Comparison of ENCODE assay signal across 18 cellular contexts in the genomic region with DNA sequence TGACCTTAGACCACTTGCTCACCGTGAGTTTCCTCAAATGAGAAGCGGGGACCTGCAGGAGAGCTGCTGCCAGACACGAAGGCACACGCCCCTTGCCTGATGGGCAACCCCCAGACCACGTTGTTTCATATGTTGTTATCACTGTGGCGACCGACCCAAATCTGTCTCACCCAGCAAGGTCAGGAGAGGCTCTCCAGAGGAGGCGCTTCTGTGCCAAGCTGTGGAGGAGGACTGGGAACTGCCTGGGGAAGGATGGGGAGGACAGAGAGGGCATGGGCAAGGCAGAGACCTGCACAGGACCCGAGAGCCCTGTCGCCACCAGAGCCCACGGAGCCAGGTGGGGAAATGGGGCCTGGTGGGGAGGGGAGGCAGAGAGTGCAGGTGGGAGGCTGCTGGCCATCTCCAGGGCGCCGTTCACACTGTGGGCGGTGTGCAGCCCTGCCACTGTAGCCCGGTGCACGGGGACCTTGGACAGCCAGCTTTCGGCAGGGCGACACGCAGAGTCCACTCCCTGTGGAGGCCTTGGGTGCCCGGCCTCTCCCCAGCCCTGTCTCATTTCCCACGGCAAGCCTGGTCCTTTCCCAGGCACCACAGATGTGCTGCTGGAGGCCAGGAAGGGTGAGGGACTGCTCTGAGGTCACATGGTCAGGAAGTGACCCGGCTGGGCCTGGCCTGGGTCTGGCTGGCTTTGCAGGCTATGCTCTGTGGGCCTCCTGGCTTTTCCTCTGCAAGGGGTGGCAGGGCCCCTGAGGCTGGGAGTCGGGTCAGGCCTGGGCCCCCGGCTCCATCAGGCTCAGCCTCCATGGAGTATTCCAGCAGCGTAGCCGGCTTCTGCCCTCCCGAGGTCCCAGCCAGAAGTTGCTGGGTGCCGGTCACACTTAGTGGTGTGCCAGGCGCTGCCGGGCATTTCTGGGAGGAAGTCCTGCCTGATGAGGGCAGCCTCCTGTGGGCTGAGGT. TPM values are rescaled to one million over a fixed set of nuclear protein-coding genes. Genes with fewer than 3 reads are reported as not detected.
DNase-seq lines count a peak whose midpoint lies in the region; ATAC-seq and TF ChIP-seq lines count a peak whose summit lies in the region.
"Had no signal": no experiment of that assay in that cellular context is flagged by ENCODE, and none has a peak within 500 bp of the region (broad histone marks: within the 10 kb centered on the region; RNA-seq: fewer than 3 reads in every experiment).

No MANE protein-coding gene starts in this region.

- TF ChIP-seq POLR2A in esophagus muscularis mucosa (IDR thresholded peaks at IDR 0.05; ENCODE audit: low read depth): no peak

- H3K27me3 ChIP-seq in esophagus muscularis mucosa (peaks cover 0 to 12% (median 0%) of the 10 kb centered on the region in 4 donors), lower lobe of right lung (ENCODE audit: low read depth) (peaks cover 24% of the 10 kb centered on the region), stomach smooth muscle (ENCODE audit: control insufficient read depth in 1 of 2, insufficient read depth in 2 of 2, low read length in 2 of 2) (no peaks in the 10 kb centered on the region)

- H3K4me1 Mint-ChIP-seq in stimulated activated naive B cell treated with anti-CD40 and anti-IgM and Interleukin-4, amounts not matched to agents 10 μg/mL and 1 μg/mL and 100 μg/mL, for 72 hours: peaks cover 0 to 1% of the 10 kb centered on the region in 2 donors
- H3K4me1 Mint-ChIP-seq: B cell; stimulated activated memory B cell treated with anti-CD40 and anti-IgM and Interleukin-4, amounts not matched to agents 10 μg/mL and 1 μg/mL and 100 μg/mL, for 72 hours had no signal

- peak overlapping the region; percentile 71 to 81 (median 78) for H3K27ac ChIP-seq in esophagus muscularis mucosa (replicated peaks in 1 of 4)
- H3K27ac ChIP-seq in lower lobe of right lung: peak overlapping the region; percentile 56
- peak overlapping the region; percentile 84 for H3K27ac ChIP-seq in stomach smooth muscle (ENCODE audit: low read length)

- DNase-seq in esophagus muscularis mucosa (ENCODE audit: extremely low spot score) (no peak), lower lobe of right lung (no peak), inferior parietal cortex (ENCODE audit: extremely low spot score) (no peak), NCI-H2171 treated with DMSO at 0.1 percent for 48 hours (lab: John Stamatoyannopoulos, UW) (no peak)
- DNase-seq in stimulated activated naive B cell treated with anti-CD40 and anti-IgM and Interleukin-4, amounts not matched to agents 10 μg/mL and 1 μg/mL and 100 μg/mL, for 72 hours: no peak
- DNase-seq: activated CD8-positive, alpha-beta memory T cell treated with anti-CD3 and anti-CD28 coated beads for 24 hours; activated gamma-delta T cell; aorta; KG1; NCI-H1417; NCI-H446; retina had no signal

- H3K4me3 Mint-ChIP-seq in stimulated activated naive B cell treated with anti-CD40 and anti-IgM and Interleukin-4, amounts not matched to agents 10 μg/mL and 1 μg/mL and 100 μg/mL, for 72 hours: no peak overlapping the region
- H3K4me3 Mint-ChIP-seq: B cell; GM23338; stimulated activated memory B cell treated with anti-CD40 and anti-IgM and Interleukin-4, amounts not matched to agents 10 μg/mL and 1 μg/mL and 100 μg/mL, for 72 hours had no signal

- ATAC-seq in lower lobe of right lung: no peak
- ATAC-seq in stimulated activated naive B cell treated with anti-CD40 and anti-IgM and Interleukin-4, amounts not matched to agents 10 μg/mL and 1 μg/mL and 100 μg/mL, for 72 hours (replicated peaks): no peak
- ATAC-seq in HG02571 (IDR thresholded peaks at IDR 0.05; ENCODE audit: unreplicated experiment): no peak
- ATAC-seq: GM23338; stimulated activated memory B cell treated with anti-CD40 and anti-IgM and Interleukin-4, amounts not matched to agents 10 μg/mL and 1 μg/mL and 100 μg/mL, for 72 hours had no signal

- peak overlapping the region in 1 of 2 donors; percentile 20 for H3K9ac ChIP-seq in stomach smooth muscle (ENCODE audit: low read length in 2 of 2)

- no peaks in the 10 kb centered on the region for H3K36me3 Mint-ChIP-seq in stimulated activated naive B cell treated with anti-CD40 and anti-IgM and Interleukin-4, amounts not matched to agents 10 μg/mL and 1 μg/mL and 100 μg/mL, for 72 hours
- H3K36me3 Mint-ChIP-seq: stimulated activated memory B cell treated with anti-CD40 and anti-IgM and Interleukin-4, amounts not matched to agents 10 μg/mL and 1 μg/mL and 100 μg/mL, for 72 hours had no signal

- intact Hi-C loops in esophagus muscularis mucosa (cut with DNase I) (no loop called here), lower lobe of right lung (cut with DNase I) (no loop called here)

- no peak overlapping the region for H3K27ac Mint-ChIP-seq in stimulated activated naive B cell treated with anti-CD40 and anti-IgM and Interleukin-4, amounts not matched to agents 10 μg/mL and 1 μg/mL and 100 μg/mL, for 72 hours
- H3K27ac Mint-ChIP-seq: B cell; GM23338; stimulated activated memory B cell treated with anti-CD40 and anti-IgM and Interleukin-4, amounts not matched to agents 10 μg/mL and 1 μg/mL and 100 μg/mL, for 72 hours had no signal

- TF ChIP-seq EP300 in Ishikawa (IDR thresholded peaks at IDR 0.05; ENCODE audit: borderline replicate concordance) (no peak), esophagus muscularis mucosa (IDR thresholded peaks at IDR 0.05) (no peak)

- TF ChIP-seq CTCF in esophagus muscularis mucosa (IDR thresholded peaks at IDR 0.05) (no peak), lower lobe of right lung (IDR thresholded peaks at IDR 0.05) (no peak)

- no peaks in the 10 kb centered on the region for H3K9me3 Mint-ChIP-seq in stimulated activated naive B cell treated with anti-CD40 and anti-IgM and Interleukin-4, amounts not matched to agents 10 μg/mL and 1 μg/mL and 100 μg/mL, for 72 hours
- H3K9me3 Mint-ChIP-seq: GM23338; stimulated activated memory B cell treated with anti-CD40 and anti-IgM and Interleukin-4, amounts not matched to agents 10 μg/mL and 1 μg/mL and 100 μg/mL, for 72 hours had no signal

- H3K27me3 Mint-ChIP-seq in stimulated activated naive B cell treated with anti-CD40 and anti-IgM and Interleukin-4, amounts not matched to agents 10 μg/mL and 1 μg/mL and 100 μg/mL, for 72 hours: peaks cover 59 to 83% of the 10 kb centered on the region in 2 donors

- no peaks in the 10 kb centered on the region for H3K9me3 ChIP-seq in esophagus muscularis mucosa
- H3K9me3 ChIP-seq in lower lobe of right lung: no peaks in the 10 kb centered on the region
- H3K9me3 ChIP-seq in stomach smooth muscle (ENCODE audit: control insufficient read depth in 2 of 2, low read length in 2 of 2): no peaks in the 10 kb centered on the region

- no peak for TF ChIP-seq RAD21 in Ishikawa (IDR thresholded peaks at IDR 0.05; ENCODE audit: low read depth)

- H3K36me3 ChIP-seq in esophagus muscularis mucosa (no peaks in the 10 kb centered on the region), lower lobe of right lung (no peaks in the 10 kb centered on the region), stomach smooth muscle (ENCODE audit: control insufficient read depth in 2 of 2, insufficient read depth in 2 of 2, low read length in 2 of 2) (no peaks in the 10 kb centered on the region)

- H3K4me1 ChIP-seq in esophagus muscularis mucosa (peaks cover 73 to 97% (median 91%) of the 10 kb centered on the region in 4 donors), lower lobe of right lung (peaks cover 64% of the 10 kb centered on the region), stomach smooth muscle (ENCODE audit: control insufficient read depth, insufficient read depth, low read length) (peaks cover 83% of the 10 kb centered on the region)

- H3K4me3 ChIP-seq in esophagus muscularis mucosa (peak overlapping the region; percentile 59 to 72 (median 69)), lower lobe of right lung (peak overlapping the region; percentile 52), stomach smooth muscle (ENCODE audit: low read length in 2 of 2) (peak overlapping the region in 1 of 2 donors; percentile 74)
- H3K4me3 ChIP-seq: GM23338 had no signal

- WGBS in esophagus muscularis mucosa: 53% methylated on average over 10 of the region's 30 CpGs

TF ChIP-seq in Ishikawa, 13 proteins besides CTCF, POLR2A, EP300 and RAD21:
- TF ChIP-seq USF1 (IDR thresholded peaks at IDR 0.05) (peak; percentile 58), FOXM1 (IDR thresholded peaks at IDR 0.05; ENCODE audit: borderline replicate concordance, low read depth) (no peak)
TF ChIP-seq in Ishikawa: peak in this region for 1.

RNA-seq across cellular contexts. Expression of gene HTRA3, which starts 3.2 kb away (rescaled TPM):
- total RNA-seq in esophagus muscularis mucosa (10 to 100 TPM; 56.1 to 82.2 (median 67.2) TPM), lower lobe of right lung (15.5 TPM)
- total RNA-seq: B cell had no signal
